In genomic region chr22:43532301-43533050, GRCh38 we compare ENCODE assay signal across 27 cellular contexts.
"Had no signal": no experiment of that assay in that cellular context is flagged by ENCODE, and none has a peak within 500 bp of the region (broad histone marks: within the 10 kb centered on the region; RNA-seq: fewer than 3 reads in every experiment).

No MANE protein-coding gene starts in this region.

- ATAC-seq: activated CD8-positive, alpha-beta T cell treated with anti-CD3 and anti-CD28 coated beads for 36 hours; activated T-cell treated with anti-CD3 and anti-CD28 coated beads, Interleukin-2, amount 50 U/mL, for 4 hours; effector memory CD8-positive, alpha-beta T cell; foreskin keratinocyte; gastrocnemius medialis; WTC11 had no signal

- H3K36me3 ChIP-seq: brain microvascular endothelial cell, gastrocnemius medialis had no signal

- H3K4me1 ChIP-seq: esophagus muscularis mucosa, gastrocnemius medialis had no signal

- H3K4me3 ChIP-seq: esophagus muscularis mucosa, gastrocnemius medialis had no signal

- DNase-seq: activated CD4-positive, alpha-beta T cell treated with anti-CD3 and anti-CD28 coated beads for 1 hour; activated CD4-positive, alpha-beta T cell treated with anti-CD3 and anti-CD28 coated beads for 4 hours; activated CD4-positive, alpha-beta T cell treated with anti-CD3 and anti-CD28 coated beads, Interleukin-2, amount 50 U/mL, for 1 hour; activated CD4-positive, alpha-beta T cell treated with anti-CD3 and anti-CD28 coated beads, Interleukin-2, amount 50 U/mL, for 48 hours; activated CD8-positive, alpha-beta memory T cell treated with anti-CD3 and anti-CD28 coated beads for 24 hours; activated CD8-positive, alpha-beta T cell treated with anti-CD3 and anti-CD28 coated beads for 36 hours; activated effector memory CD4-positive, alpha-beta T cell treated with Interleukin-2 at 50 U/mL for 16 hours; activated gamma-delta T cell treated with Interleukin-2 at 50 U/mL for 16 hours; activated naive CD4-positive, alpha-beta T cell treated with anti-CD3 and anti-CD28 coated beads, Interleukin-2, amount 50 U/mL, for 16 hours; activated naive CD4-positive, alpha-beta T cell treated with Interleukin-2 at 50 U/mL for 16 hours; activated T-cell treated with anti-CD3 and anti-CD28 coated beads, Interleukin-2, amount 50 U/mL, for 4 hours; amniotic stem cell; anterior cingulate cortex; brain microvascular endothelial cell; caudate nucleus; cortex of kidney; dermis blood vessel endothelial cell; effector CD4-positive, alpha-beta T cell; effector memory CD8-positive, alpha-beta T cell; erythroblast; foreskin keratinocyte; gastrocnemius medialis; glutamatergic neuron; T-helper 2 cell had no signal

- H3K9me3 ChIP-seq: gastrocnemius medialis had no signal

- H3K27ac ChIP-seq: brain microvascular endothelial cell, esophagus muscularis mucosa, foreskin keratinocyte, gastrocnemius medialis, VCaP had no signal

- H3K27me3 ChIP-seq: brain microvascular endothelial cell, esophagus muscularis mucosa, foreskin keratinocyte had no signal
